ENCODE assay signal across 1 cellular context in the genomic region with DNA sequence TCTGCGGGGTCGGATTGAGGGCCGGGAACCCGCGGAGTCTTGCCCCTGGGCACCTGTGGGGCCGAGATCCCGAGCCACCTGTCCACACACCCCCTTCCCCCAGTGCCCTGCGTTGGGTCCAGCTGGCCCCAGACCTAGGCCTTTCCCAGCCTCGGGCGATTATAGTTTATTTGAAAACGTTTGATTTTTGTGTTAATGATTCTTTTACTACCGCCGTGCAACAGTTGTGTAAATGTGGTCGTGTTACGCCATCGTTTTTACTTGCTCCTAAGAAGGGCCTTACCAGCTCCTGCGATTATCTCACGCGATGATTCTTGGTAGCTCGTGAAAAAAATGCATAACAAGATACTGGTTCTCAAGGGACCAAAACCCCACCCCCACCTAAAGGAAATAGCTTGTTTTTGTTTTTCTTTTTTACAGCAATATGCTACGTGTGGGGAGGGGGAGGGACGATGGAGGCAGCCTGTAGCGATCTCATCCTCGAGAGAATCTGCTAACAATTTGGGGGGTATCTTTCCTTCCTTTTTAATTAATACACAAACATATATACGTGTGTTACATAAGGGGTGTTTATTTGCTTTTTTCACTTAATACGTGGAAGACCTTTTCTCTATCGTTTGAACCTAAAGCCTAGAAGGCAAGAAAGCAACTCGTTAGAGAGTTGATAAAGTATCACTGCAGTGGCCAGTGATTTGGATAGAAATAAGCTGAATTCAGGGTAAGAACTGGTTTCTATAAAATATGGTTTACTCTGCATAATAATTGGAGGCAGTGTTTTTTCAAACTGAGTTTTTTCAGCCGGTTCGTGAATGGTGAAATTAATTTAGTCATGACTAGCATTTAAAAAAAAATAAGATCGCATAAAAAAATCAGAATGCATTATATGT.
TF ChIP-seq lines count a peak whose summit lies in the region.

No MANE protein-coding gene starts in this region.

TF ChIP-seq in IMR-90, 13 proteins besides CTCF, POLR2A, EP300 and RAD21 (continued from another document):
- TF ChIP-seq, protein P1, sequence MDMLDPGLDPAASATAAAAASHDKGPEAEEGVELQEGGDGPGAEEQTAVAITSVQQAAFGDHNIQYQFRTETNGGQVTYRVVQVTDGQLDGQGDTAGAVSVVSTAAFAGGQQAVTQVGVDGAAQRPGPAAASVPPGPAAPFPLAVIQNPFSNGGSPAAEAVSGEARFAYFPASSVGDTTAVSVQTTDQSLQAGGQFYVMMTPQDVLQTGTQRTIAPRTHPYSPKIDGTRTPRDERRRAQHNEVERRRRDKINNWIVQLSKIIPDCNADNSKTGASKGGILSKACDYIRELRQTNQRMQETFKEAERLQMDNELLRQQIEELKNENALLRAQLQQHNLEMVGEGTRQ (IDR thresholded peaks at IDR 0.05; ENCODE audit: low read depth, low read length), result no peak
- TF ChIP-seq BHLHE40 (IDR thresholded peaks at IDR 0.05; ENCODE audit: low read depth, low read length) (no peak), RCOR1 (IDR thresholded peaks at IDR 0.05; ENCODE audit: insufficient replicate concordance, low read length) (no peak), MAFK (IDR thresholded peaks at IDR 0.05; ENCODE audit: low read depth, low read length) (no peak), MXI1 (IDR thresholded peaks at IDR 0.05; ENCODE audit: borderline replicate concordance, low read depth, low read length) (no peak), MAZ (IDR thresholded peaks at IDR 0.05; ENCODE audit: borderline replicate concordance, low read depth, low read length) (no peak)
